In the genomic region with DNA sequence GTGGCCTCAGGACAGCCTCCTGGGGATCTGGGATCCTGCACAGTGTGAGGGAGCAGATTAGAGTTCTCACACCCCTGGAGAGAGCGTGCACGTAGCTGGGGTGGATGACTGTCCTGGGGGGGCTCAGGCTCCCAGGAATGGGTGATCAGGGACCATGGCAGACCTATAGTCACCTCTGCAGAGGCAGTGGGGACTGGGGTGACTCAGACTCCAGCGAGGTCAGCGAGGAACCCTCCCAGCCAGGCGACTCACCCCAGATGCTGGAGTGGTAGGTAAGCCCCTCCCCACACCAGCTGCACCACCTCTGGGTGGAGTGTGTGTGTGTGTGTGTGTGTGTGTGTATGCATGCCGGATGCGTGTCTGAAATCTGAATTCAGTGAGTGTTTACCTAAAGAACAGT, we compare ENCODE assay signal across 10 cellular contexts. TPM values are rescaled to one million over a fixed set of nuclear protein-coding genes. Genes with fewer than 3 reads are reported as not detected.
A peak's percentile ranks its signal among the peaks of the same experiment; 100 is the strongest.
DNase-seq lines count a peak whose midpoint lies in the region; ATAC-seq, FAIRE-seq and TF ChIP-seq lines count a peak whose summit lies in the region.
"Had no signal": no experiment of that assay in that cellular context is flagged by ENCODE, and none has a peak within 500 bp of the region (broad histone marks: within the 10 kb centered on the region; RNA-seq: fewer than 3 reads in every experiment).

No MANE protein-coding gene starts in this region.

- H3K9ac ChIP-seq in endodermal cell (ENCODE audit: extremely low read depth, low read length, poor library complexity, severe bottlenecking), result peak overlapping the region; percentile 8

- H3K27me3 ChIP-seq in endodermal cell (ENCODE audit: control insufficient read depth, insufficient read depth, low read length, poor library complexity, severe bottlenecking) (no peaks in the 10 kb centered on the region), small intestine (ENCODE audit: control insufficient read depth in 2 of 2, insufficient read depth in 2 of 2, low read length in 2 of 2) (no peaks in the 10 kb centered on the region)
- H3K27me3 ChIP-seq: right atrium auricular region had no signal

- no peak for ATAC-seq in HG03432 (IDR thresholded peaks at IDR 0.05; ENCODE audit: unreplicated experiment)

- H3K4me1 Mint-ChIP-seq in CD14-positive monocyte (peaks cover 61% of the 10 kb centered on the region), endodermal cell (peaks cover 36% of the 10 kb centered on the region)

- H3K4me3 ChIP-seq in endodermal cell (ENCODE audit: low read length), result no peak overlapping the region
- H3K4me3 ChIP-seq in small intestine (ENCODE audit: low read depth in 1 of 2, low read length in 2 of 2), result no peak overlapping the region
- H3K4me3 ChIP-seq: right atrium auricular region had no signal

- H3K4me1 ChIP-seq in endodermal cell (ENCODE audit: control insufficient read depth, insufficient read depth, low read length) (peaks cover 15% of the 10 kb centered on the region), small intestine (ENCODE audit: control insufficient read depth in 2 of 2, insufficient read depth in 1 of 2, low read depth in 1 of 2, low read length in 1 of 2) (no peaks in the 10 kb centered on the region)
- H3K4me1 ChIP-seq: right atrium auricular region had no signal

- intact Hi-C loops in CD14-positive monocyte (cut with micrococcal nuclease), result no loop called here

- H3K36me3 ChIP-seq in endodermal cell (ENCODE audit: control insufficient read depth, insufficient read depth, low read length) (no peaks in the 10 kb centered on the region), small intestine (ENCODE audit: control insufficient read depth in 2 of 2, insufficient read depth in 2 of 2, low read length in 2 of 2) (no peaks in the 10 kb centered on the region)
- H3K36me3 ChIP-seq: right atrium auricular region had no signal

- DNase-seq in CD14-positive monocyte (ENCODE audit: low spot score), result peak; percentile 52
- peak; percentile 79 for DNase-seq in DMS53 (lab: John Stamatoyannopoulos, UW)
- DNase-seq in NCI-H345 (lab: John Stamatoyannopoulos, UW), result peak; percentile 87
- DNase-seq in endodermal cell, result peak; percentile 76
- DNase-seq in NCI-H774 (lab: John Stamatoyannopoulos, UW), result no peak
- DNase-seq in small intestine, result no peak
- DNase-seq: DMS 273 treated with DMSO at 0.1 percent for 48 hours had no signal

- H3K27ac ChIP-seq in endodermal cell (ENCODE audit: low read depth, low read length), result no peak overlapping the region
- no peak overlapping the region for H3K27ac ChIP-seq in small intestine (ENCODE audit: low read depth in 1 of 2, low read length in 1 of 2)
- H3K27ac ChIP-seq: right atrium auricular region, SK-N-MC had no signal

- H3K9me3 ChIP-seq in endodermal cell (ENCODE audit: control insufficient read depth, low read length) (no peaks in the 10 kb centered on the region), small intestine (ENCODE audit: control insufficient read depth, low read depth) (no peaks in the 10 kb centered on the region)
- H3K9me3 ChIP-seq: right atrium auricular region had no signal

- TF ChIP-seq CTCF in CD14-positive monocyte (IDR thresholded peaks at IDR 0.05) (no peak), endodermal cell (conservative IDR thresholded peaks at IDR 0.05) (no peak)

- H3K27me3 Mint-ChIP-seq in CD14-positive monocyte (ENCODE audit: low read depth in 3 of 3) (peaks cover 10 to 14% (median 12%) of the 10 kb centered on the region in 3 donors), endodermal cell (ENCODE audit: insufficient read depth) (no peaks in the 10 kb centered on the region)

- H3K36me3 Mint-ChIP-seq in CD14-positive monocyte (peaks cover 0 to 3% of the 10 kb centered on the region in 2 donors), endodermal cell (ENCODE audit: low read depth) (no peaks in the 10 kb centered on the region)

- no peak overlapping the region for H3K27ac Mint-ChIP-seq in CD14-positive monocyte
- H3K27ac Mint-ChIP-seq in endodermal cell, result peak overlapping the region; percentile 74

- FAIRE-seq in small intestine (lab: Jason Lieb, UNC), result no peak

- whole genome bisulfite sequencing in endodermal cell (ENCODE audit: insufficient coverage in 1 of 2, insufficient read length in 1 of 2), 2 experiments, result 59 to 100% methylated on average over 1 to 6 of the region's 7 CpGs
- 34 to 45% (median 36%) methylated on average over 7 of the region's 7 CpGs for WGBS in small intestine, 3 donors

- H3K4me3 Mint-ChIP-seq in CD14-positive monocyte (no peak overlapping the region), endodermal cell (no peak overlapping the region)

- H3K9me3 Mint-ChIP-seq in CD14-positive monocyte (peaks cover 0 to 10% (median 4%) of the 10 kb centered on the region in 7 donors), endodermal cell (no peaks in the 10 kb centered on the region)

RNA-seq across cellular contexts. Expression of a gene that starts 17.3 kb away (rescaled TPM):
- not detected for polyA plus RNA-seq in CD14-positive monocyte
- total RNA-seq in endodermal cell, result not detected
- not detected for polyA plus RNA-seq in endodermal cell (2013, experiment 1 of 2)
- polyA plus RNA-seq in endodermal cell (2013, experiment 2 of 2), result not detected
- not detected for polyA plus RNA-seq in small intestine
- total RNA-seq: right atrium auricular region had no signal

Comparison
In these comparisons a context has a peak if more than half of its experiments do, and no peak if none do; other contexts are left out.
1. DNase-seq: peak in CD14-positive monocyte (single experiment), DMS53 (single experiment), NCI-H345 (single experiment) and endodermal cell (single experiment); none in NCI-H774 (single experiment) and small intestine (single experiment).